In genomic region chr16:66872927-66873684, GRCh38 we compare ENCODE assay signal across 1 cellular context.
TF ChIP-seq lines count a peak whose summit lies in the region.

No MANE protein-coding gene starts in this region.

TF ChIP-seq in HepG2, 621 proteins besides CTCF, POLR2A, EP300 and RAD21 (continued from another document and continues in another):
- TF ChIP-seq KIAA2018 (CRISPR knock-in tag; IDR thresholded peaks at IDR 0.05; ENCODE audit: borderline replicate concordance) (no peak), SALL1 (CRISPR knock-in tag; IDR thresholded peaks at IDR 0.05) (peak; percentile 77), MEIS2 (CRISPR knock-in tag; IDR thresholded peaks at IDR 0.05) (peak; percentile 85; the same call in 1 of the 2 replicates), HNRNPH1 (optimal IDR thresholded peaks at IDR 0.05; ENCODE audit: low read depth, low read length) (no peak), FLYWCH1 (CRISPR knock-in tag; IDR thresholded peaks at IDR 0.05) (no peak), HNRNPL (IDR thresholded peaks at IDR 0.05; ENCODE audit: low read depth, low read length) (0 out of 2 replicates have a peak, but pooled peaks have one; percentile 27), BCLAF1 (IDR thresholded peaks at IDR 0.05) (no peak), CEBPZ (IDR thresholded peaks at IDR 0.05; ENCODE audit: low read length) (no peak), PITX1 (CRISPR knock-in tag; IDR thresholded peaks at IDR 0.05) (0 out of 2 replicates have a peak, but pooled peaks have one; percentile 54), ZNF296 (CRISPR knock-in tag; conservative IDR thresholded peaks at IDR 0.05) (no peak), ZNF746 (CRISPR knock-in tag; IDR thresholded peaks at IDR 0.05) (0 out of 2 replicates have a peak, but pooled peaks have one; percentile 63), ZEB1 (IDR thresholded peaks at IDR 0.05; ENCODE audit: insufficient replicate concordance, low read depth) (no peak), ZNF121 (CRISPR knock-in tag; IDR thresholded peaks at IDR 0.05) (peak; percentile 54; the same call in 1 of the 2 replicates), ZNF180 (CRISPR knock-in tag; IDR thresholded peaks at IDR 0.05; ENCODE audit: borderline replicate concordance, low read depth) (no peak), ZC3H4 (CRISPR knock-in tag; IDR thresholded peaks at IDR 0.05; ENCODE audit: borderline replicate concordance) (no peak), PAWR (CRISPR knock-in tag; IDR thresholded peaks at IDR 0.05; ENCODE audit: borderline replicate concordance) (no peak), SMARCC2 (IDR thresholded peaks at IDR 0.05) (no peak), ZNF513 (CRISPR knock-in tag; conservative IDR thresholded peaks at IDR 0.05) (no peak), ZBTB7A (CRISPR knock-in tag; IDR thresholded peaks at IDR 0.05) (no peak; the same call in 1 of the 2 replicates), HNRNPK (IDR thresholded peaks at IDR 0.05; ENCODE audit: low read depth, low read length, poor library complexity, severe bottlenecking) (peak; percentile 96), ZNF644 (CRISPR knock-in tag; IDR thresholded peaks at IDR 0.05; ENCODE audit: low read depth) (no peak), TFDP2 (CRISPR knock-in tag; IDR thresholded peaks at IDR 0.05) (peak; percentile 80), ZNF362 (CRISPR knock-in tag; IDR thresholded peaks at IDR 0.05; ENCODE audit: borderline replicate concordance) (no peak; the same call in 1 of the 2 replicates), ZMYM2 (CRISPR knock-in tag; IDR thresholded peaks at IDR 0.05) (no peak; the same call in 1 of the 2 replicates), RNF219 (CRISPR knock-in tag; IDR thresholded peaks at IDR 0.05) (no peak), NR0B2 (CRISPR knock-in tag; IDR thresholded peaks at IDR 0.05) (no peak), ZNF569 (CRISPR knock-in tag; IDR thresholded peaks at IDR 0.05; ENCODE audit: borderline replicate concordance) (no peak), TEAD3 (CRISPR knock-in tag; optimal IDR thresholded peaks at IDR 0.05; ENCODE audit: borderline replicate concordance) (peak; percentile 76), MIER3 (CRISPR knock-in tag; IDR thresholded peaks at IDR 0.05; ENCODE audit: borderline replicate concordance) (peak; percentile 67; the same call in 1 of the 2 replicates), ZNF564 (CRISPR knock-in tag; IDR thresholded peaks at IDR 0.05) (peak; percentile 78; the same call in 1 of the 2 replicates), ZNF326 (CRISPR knock-in tag; IDR thresholded peaks at IDR 0.05; ENCODE audit: borderline replicate concordance) (no peak)
